Comparison of ENCODE assay signal across 27 cellular contexts in genomic region chr14:30427846-30428245, GRCh38.
"Had no signal": no experiment of that assay in that cellular context is flagged by ENCODE, and none has a peak within 500 bp of the region (broad histone marks: within the 10 kb centered on the region; RNA-seq: fewer than 3 reads in every experiment).

No MANE protein-coding gene starts in this region.

- H3K9me3 ChIP-seq: stomach, suprapubic skin, testis, thoracic aorta, thyroid gland, tibial artery, transverse colon, upper lobe of left lung, upper lobe of right lung, uterus, vagina had no signal

- ATAC-seq: stimulated activated effector memory CD8-positive, alpha-beta T cell treated with anti-CD3 and anti-CD28 coated beads, Interleukin-12 subunit alpha, Interleukin-12 subunit beta, amount 100 ng/mL, for 72 hours; stimulated activated memory B cell treated with anti-CD40 and anti-IgM and Interleukin-4, amounts not matched to agents 10 μg/mL and 1 μg/mL and 100 μg/mL, for 72 hours; stimulated activated naive B cell treated with anti-CD40 and anti-IgM and Interleukin-4, amounts not matched to agents 10 μg/mL and 1 μg/mL and 100 μg/mL, for 72 hours; stimulated activated naive CD8-positive, alpha-beta T cell treated with anti-CD3 and anti-CD28 coated beads, Interleukin-15, amount 100 ng/mL, for 72 hours; stimulated activated naive CD8-positive, alpha-beta T cell treated with anti-CD3 and anti-CD28 coated beads, Interleukin-15, Interleukin-2, amounts not matched to agents 100 U/mL and 50 U/mL, for 24 hours; upper lobe of right lung had no signal

- FAIRE-seq: urothelium cell line had no signal

- H3K27ac ChIP-seq: stomach, suprapubic skin, testis, thoracic aorta, thyroid gland, tibial artery, tibial nerve, transverse colon, upper lobe of left lung, upper lobe of right lung, uterus, vagina had no signal

- DNase-seq: stimulated activated CD4-positive, alpha-beta T cell treated with anti-CD3 and anti-CD28 coated beads, Interleukin-2, amount 100 ng/mL, for 48 hours; stimulated activated CD4-positive, alpha-beta T cell treated with anti-CD3 and anti-CD28 coated beads, Interleukin-4, amount 100 ng/mL, for 1 hour; stimulated activated CD4-positive, alpha-beta T cell treated with anti-CD3 and anti-CD28 coated beads, Interleukin-4, amount 100 ng/mL, for 24 hours; stimulated activated CD4-positive, alpha-beta T cell treated with anti-CD3 and anti-CD28 coated beads, Interleukin-4, amount 100 ng/mL, for 4 hours; stimulated activated CD8-positive, alpha-beta memory T cell treated with anti-CD3 and anti-CD28 coated beads, Interleukin-4, amount 100 ng/mL, for 48 hours; stimulated activated naive B cell treated with anti-CD40 and anti-IgM and Interleukin-4, amounts not matched to agents 10 μg/mL and 1 μg/mL and 100 μg/mL, for 72 hours; stimulated activated naive CD4-positive, alpha-beta T cell; stimulated activated naive CD4-positive, alpha-beta T cell treated with Interleukin-2 at 50 U/mL for 16 hours; stimulated activated naive CD8-positive, alpha-beta T cell treated with anti-CD3 and anti-CD28 coated beads, Interleukin-15, amount 100 ng/mL, for 72 hours; stimulated activated naive CD8-positive, alpha-beta T cell treated with anti-CD3 and anti-CD28 coated beads, Interleukin-15, Interleukin-2, amounts not matched to agents 100 U/mL and 50 U/mL, for 24 hours; stomach; substantia nigra; testis; thyroid gland; tibial artery; transverse colon; trophoblast cell; upper lobe of left lung; upper lobe of right lung; uterus had no signal

- H3K4me3 ChIP-seq: stomach, suprapubic skin, testis, thoracic aorta, thyroid gland, tibial artery, tibial nerve, transverse colon, upper lobe of left lung, upper lobe of right lung, uterus, vagina had no signal

- H3K4me1 ChIP-seq: stomach, suprapubic skin, testis, tibial artery, tibial nerve, transverse colon, upper lobe of left lung, upper lobe of right lung, uterus, vagina had no signal

- H3K27me3 ChIP-seq: stomach, suprapubic skin, testis, thyroid gland, tibial artery, tibial nerve, transverse colon, upper lobe of left lung, uterus, vagina had no signal

- H3K36me3 ChIP-seq: stomach, suprapubic skin, thoracic aorta, thyroid gland, tibial artery, tibial nerve, transverse colon, upper lobe of left lung, upper lobe of right lung, uterus, vagina had no signal
